29 cellular contexts compared by ENCODE assay signal in genomic region chr5:143708672-143709071, GRCh38.
"Had no signal": no experiment of that assay in that cellular context is flagged by ENCODE, and none has a peak within 500 bp of the region (broad histone marks: within the 10 kb centered on the region; RNA-seq: fewer than 3 reads in every experiment).

No MANE protein-coding gene starts in this region.

- H3K4me1 Mint-ChIP-seq: activated naive CD4-positive, alpha-beta T cell treated with anti-CD3 and anti-CD28 coated beads, Interleukin-2, amount 50 U/mL, for 24 hours had no signal

- DNase-seq: activated CD4-positive, alpha-beta T cell treated with anti-CD3 and anti-CD28 coated beads for 1 hour; activated CD4-positive, alpha-beta T cell treated with anti-CD3 and anti-CD28 coated beads, Interleukin-2, amount 10 ng/mL, durations not matched to agents 24 days and 14 days; activated CD4-positive, alpha-beta T cell treated with anti-CD3 and anti-CD28 coated beads, Interleukin-2, amount 50 U/mL, for 48 hours; activated CD4-positive, CD25-positive, alpha-beta regulatory T cell; activated CD8-positive, alpha-beta memory T cell treated with anti-CD3 and anti-CD28 coated beads, Interleukin-2, amount 50 U/mL, for 48 hours; activated CD8-positive, alpha-beta T cell treated with anti-CD3 and anti-CD28 coated beads, Interleukin-2, amount 10 ng/mL, durations not matched to agents 7 days and 5 days; activated effector memory CD4-positive, alpha-beta T cell treated with anti-CD3 and anti-CD28 coated beads, Interleukin-2, amount 50 U/mL, for 16 hours; activated naive CD4-positive, alpha-beta T cell treated with Interleukin-2 at 50 U/mL for 16 hours; activated T-cell treated with anti-CD3 and anti-CD28 coated beads, Interleukin-2, amount 50 U/mL, for 48 hours; anterior cingulate cortex; caudate nucleus; cerebellar nuclear complex; Karpas-422; NCI-H1105; NCI-H1417 treated with DMSO at 0.1 percent for 48 hours; NCI-H187 treated with DMSO at 0.1 percent for 48 hours; NCI-H2081; NCI-H2171 treated with DMSO at 0.1 percent for 48 hours; NCI-H2227 treated with DMSO at 0.1 percent for 48 hours; NCI-H446; NCI-H510A treated with DMSO at 0.1 percent for 48 hours; NCI-H526 treated with DMSO at 0.1 percent for 48 hours; NK-92 treated with Interleukin-12 subunit alpha and Interleukin-12 subunit beta, amount 100 ng/mL, for 24 hours; Right ventricle myocardium superior; SW 1271; T1000; WERI-Rb-1 had no signal

- H3K36me3 Mint-ChIP-seq: activated naive CD4-positive, alpha-beta T cell treated with anti-CD3 and anti-CD28 coated beads, Interleukin-2, amount 50 U/mL, for 24 hours; brain had no signal

- H3K4me3 Mint-ChIP-seq: activated CD4-positive, alpha-beta T cell treated with anti-CD3 and anti-CD28 coated beads, Interleukin-2, amount 10 ng/mL, durations not matched to agents 24 days and 14 days; activated CD8-positive, alpha-beta T cell treated with anti-CD3 and anti-CD28 coated beads, Interleukin-2, amount 10 ng/mL, durations not matched to agents 7 days and 5 days; activated naive CD4-positive, alpha-beta T cell treated with anti-CD3 and anti-CD28 coated beads, Interleukin-2, amount 50 U/mL, for 24 hours; brain had no signal

- H3K27me3 Mint-ChIP-seq: brain had no signal

- ATAC-seq: activated CD8-positive, alpha-beta T cell treated with anti-CD3 and anti-CD28 coated beads, Interleukin-2, amount 10 ng/mL, durations not matched to agents 7 days and 5 days had no signal

- H3K9me3 Mint-ChIP-seq: activated CD4-positive, alpha-beta T cell treated with anti-CD3 and anti-CD28 coated beads, Interleukin-2, amount 10 ng/mL, durations not matched to agents 24 days and 14 days; activated naive CD4-positive, alpha-beta T cell treated with anti-CD3 and anti-CD28 coated beads, Interleukin-2, amount 50 U/mL, for 24 hours had no signal

- H3K27ac Mint-ChIP-seq: activated CD4-positive, alpha-beta T cell treated with anti-CD3 and anti-CD28 coated beads, Interleukin-2, amount 10 ng/mL, durations not matched to agents 24 days and 14 days; activated CD8-positive, alpha-beta T cell treated with anti-CD3 and anti-CD28 coated beads, Interleukin-2, amount 10 ng/mL, durations not matched to agents 7 days and 5 days; activated naive CD4-positive, alpha-beta T cell treated with anti-CD3 and anti-CD28 coated beads, Interleukin-2, amount 50 U/mL, for 24 hours; brain had no signal
